17 cellular contexts compared by ENCODE assay signal in genomic region chr2:37371979-37372378, GRCh38. TPM values are rescaled to one million over a fixed set of nuclear protein-coding genes. Genes with fewer than 3 reads are reported as not detected.
DNase-seq lines count a peak whose midpoint lies in the region; ATAC-seq, FAIRE-seq and TF ChIP-seq lines count a peak whose summit lies in the region.
"Had no signal": no experiment of that assay in that cellular context is flagged by ENCODE, and none has a peak within 500 bp of the region (broad histone marks: within the 10 kb centered on the region; RNA-seq: fewer than 3 reads in every experiment).

No MANE protein-coding gene starts in this region.

- H3K36me3 Mint-ChIP-seq in endothelial cell (ENCODE audit: low read depth, unreplicated experiment) = peaks cover 12% of the 10 kb centered on the region
- H3K36me3 Mint-ChIP-seq: CD8-positive, alpha-beta T cell had no signal

- peak overlapping the region; percentile 27 for H3K4me3 Mint-ChIP-seq in endothelial cell (ENCODE audit: unreplicated experiment)
- H3K4me3 Mint-ChIP-seq: B cell; CD8-positive, alpha-beta T cell had no signal

- no peak for TF ChIP-seq POLR2A in GM12891 (IDR thresholded peaks at IDR 0.05; ENCODE audit: low read depth, low read length)

- H3K36me3 ChIP-seq in mucosa of descending colon (ENCODE audit: low read depth) = no peaks in the 10 kb centered on the region
- H3K36me3 ChIP-seq: BLaER1 treated with 17β-estradiol and CSF1 and Interleukin-3, amounts not matched to agents 10 nM and 100 nM; HAP-1 had no signal

- no peak for DNase-seq in GM12891 (ENCODE audit: insufficient read length, low spot score)
- no peak for DNase-seq in HTR-8/SVneo (ENCODE audit: insufficient read length, low spot score)
- no peak for DNase-seq in endothelial cell (ENCODE audit: low spot score)
- DNase-seq in mucosa of descending colon = no peak
- DNase-seq in EL = no peak
- DNase-seq: Calu3; CD8-positive, alpha-beta T cell; DMS79 treated with DMSO at 0.1 percent for 48 hours; IMR-90 had no signal

- H3K27ac Mint-ChIP-seq in endothelial cell (ENCODE audit: unreplicated experiment) = no peak overlapping the region
- H3K27ac Mint-ChIP-seq: B cell; CD8-positive, alpha-beta T cell had no signal

- no peaks in the 10 kb centered on the region for H3K27me3 Mint-ChIP-seq in endothelial cell (ENCODE audit: unreplicated experiment)
- H3K27me3 Mint-ChIP-seq: B cell had no signal

- no peaks in the 10 kb centered on the region for H3K4me1 Mint-ChIP-seq in endothelial cell (ENCODE audit: unreplicated experiment)

- no peaks in the 10 kb centered on the region for H3K9me3 Mint-ChIP-seq in endothelial cell (ENCODE audit: unreplicated experiment)
- H3K9me3 Mint-ChIP-seq: CD8-positive, alpha-beta T cell had no signal

- no peak for TF ChIP-seq CTCF in endothelial cell (IDR thresholded peaks at IDR 0.05; ENCODE audit: unreplicated experiment)
- no peak for TF ChIP-seq CTCF in mucosa of descending colon (IDR thresholded peaks at IDR 0.05)

- no peak overlapping the region for H3K4me3 ChIP-seq in mucosa of descending colon
- H3K4me3 ChIP-seq: BLaER1 treated with 17β-estradiol and CSF1 and Interleukin-3, amounts not matched to agents 10 nM and 100 nM; HAP-1; K562 had no signal

- peak; percentile 56 for ATAC-seq in mucosa of descending colon
- no peak for ATAC-seq in HG02885 (IDR thresholded peaks at IDR 0.05; ENCODE audit: poor library complexity, unreplicated experiment)
- ATAC-seq: CD8-positive, alpha-beta T cell; K562 had no signal

- H3K4me1 ChIP-seq in mucosa of descending colon (ENCODE audit: low read depth) = no peaks in the 10 kb centered on the region
- H3K4me1 ChIP-seq: HAP-1 had no signal

- FAIRE-seq in GM12891 (lab: Jason Lieb, UNC) (peak; percentile 43), HTR-8/SVneo (lab: Jason Lieb, UNC) (peak; percentile 89)
- FAIRE-seq: GM18507, K562 had no signal

- intact Hi-C loops in mucosa of descending colon (cut with DNase I, micrococcal nuclease) = no loop called here

- H3K9me3 ChIP-seq in mucosa of descending colon = no peaks in the 10 kb centered on the region
- H3K9me3 ChIP-seq: BLaER1 treated with 17β-estradiol and CSF1 and Interleukin-3, amounts not matched to agents 10 nM and 100 nM; HAP-1 had no signal

TF ChIP-seq in GM12891, 5 proteins besides CTCF, POLR2A, EP300 and RAD21:
- no peak for TF ChIP-seq SPI1 (IDR thresholded peaks at IDR 0.05; ENCODE audit: low read depth, low read length)
- TF ChIP-seq POLR2AphosphoS5 (IDR thresholded peaks at IDR 0.05; ENCODE audit: low read depth, low read length) = no peak
- no peak for TF ChIP-seq TAF1 (IDR thresholded peaks at IDR 0.05; ENCODE audit: low read depth, low read length)
- TF ChIP-seq POU2F2 (IDR thresholded peaks at IDR 0.05; ENCODE audit: low read depth, low read length) = no peak
- no peak for TF ChIP-seq PAX5 (IDR thresholded peaks at IDR 0.05; ENCODE audit: insufficient read depth, low read length, severe bottlenecking)

RNA-seq across cellular contexts. Expression of gene QPCT, which starts 27.5 kb away (rescaled TPM):
- 1.7 TPM for polyA plus RNA-seq in GM12891 (2012; ENCODE audit: low read depth, missing spikeins)
- total RNA-seq in endothelial cell (ENCODE audit: unreplicated experiment) (50.6 TPM), mucosa of descending colon (10 to 100 TPM in 1 of 3 donors, 1 to 10 TPM in 2; 4.3 to 15.8 (median 6.8) TPM)
- total RNA-seq: G401, H4, K562 had no signal

RNA-seq across cellular contexts. Expression of gene PRKD3, which starts 47.3 kb away (rescaled TPM):
- polyA plus RNA-seq in GM12891 (2012; ENCODE audit: low read depth, missing spikeins) = 28.1 TPM
- 71.3 TPM for total RNA-seq in endothelial cell (ENCODE audit: unreplicated experiment)
- total RNA-seq in mucosa of descending colon = 10 to 100 TPM; 16.0 to 50.1 (median 19.7) TPM
